Comparison of ENCODE assay signal across 30 cellular contexts in genomic region chr14:30196861-30197260, GRCh38.
"Had no signal": no experiment of that assay in that cellular context is flagged by ENCODE, and none has a peak within 500 bp of the region (broad histone marks: within the 10 kb centered on the region; RNA-seq: fewer than 3 reads in every experiment).

No MANE protein-coding gene starts in this region.

- H3K4me1 Mint-ChIP-seq: naive thymus-derived CD8-positive, alpha-beta T cell; nephron progenitor cell; stimulated activated memory B cell treated with anti-CD40 and anti-IgM and Interleukin-4, amounts not matched to agents 10 μg/mL and 1 μg/mL and 100 μg/mL, for 72 hours; stimulated activated naive CD8-positive, alpha-beta T cell treated with anti-CD3 and anti-CD28 coated beads, Interleukin-15, amount 100 ng/mL, for 72 hours had no signal

- H3K79me2 ChIP-seq: hepatocyte had no signal

- DNase-seq: heart right ventricle; kidney glomerular epithelial cell; left cardiac atrium; left ventricle myocardium superior; lower lobe of right lung; mammary epithelial cell; mesendoderm; naive thymus-derived CD8-positive, alpha-beta T cell; nephron progenitor cell; occipital lobe; ovary; right lobe of liver; small intestine; spleen; stimulated activated CD4-positive, alpha-beta T cell treated with anti-CD3 and anti-CD28 coated beads, Interleukin-4, amount 100 ng/mL, for 4 hours; stimulated activated CD8-positive, alpha-beta memory T cell treated with anti-CD3 and anti-CD28 coated beads, Interleukin-4, amount 100 ng/mL, for 48 hours; stimulated activated naive CD4-positive, alpha-beta T cell treated with Interleukin-2 at 50 U/mL for 16 hours; stimulated activated naive CD8-positive, alpha-beta T cell treated with anti-CD3 and anti-CD28 coated beads, Interleukin-15, amount 100 ng/mL, for 72 hours; substantia nigra; uterus had no signal

- H3K27me3 Mint-ChIP-seq: progenitor cell of endocrine pancreas; stimulated activated memory B cell treated with anti-CD40 and anti-IgM and Interleukin-4, amounts not matched to agents 10 μg/mL and 1 μg/mL and 100 μg/mL, for 72 hours; stimulated activated naive CD8-positive, alpha-beta T cell treated with anti-CD3 and anti-CD28 coated beads, Interleukin-15, amount 100 ng/mL, for 72 hours; type B pancreatic cell had no signal

- H2AFZ ChIP-seq: hepatocyte, neural progenitor cell had no signal

- H3K9ac ChIP-seq: neural progenitor cell had no signal

- H3K9me3 Mint-ChIP-seq: mesothelial cell of epicardium, nephron progenitor cell, neural progenitor cell, type B pancreatic cell had no signal

- H3K27me3 ChIP-seq: heart right ventricle, hepatocyte, neural progenitor cell, neutrophil, ovary, right atrium auricular region, right lobe of liver, spleen, tibial nerve, uterus had no signal

- H3K4me3 ChIP-seq: heart right ventricle, hepatocyte, lower lobe of right lung, neural progenitor cell, ovary, right atrium auricular region, right lobe of liver, spleen, tibial nerve, uterus had no signal

- H3K4me3 Mint-ChIP-seq: mesothelial cell of epicardium; naive thymus-derived CD8-positive, alpha-beta T cell; nephron progenitor cell; neural progenitor cell; stimulated activated memory B cell treated with anti-CD40 and anti-IgM and Interleukin-4, amounts not matched to agents 10 μg/mL and 1 μg/mL and 100 μg/mL, for 72 hours; stimulated activated naive CD8-positive, alpha-beta T cell treated with anti-CD3 and anti-CD28 coated beads, Interleukin-15, amount 100 ng/mL, for 72 hours; type B pancreatic cell had no signal

- H3K27ac Mint-ChIP-seq: naive thymus-derived CD8-positive, alpha-beta T cell; nephron progenitor cell; neural progenitor cell; progenitor cell of endocrine pancreas; stimulated activated memory B cell treated with anti-CD40 and anti-IgM and Interleukin-4, amounts not matched to agents 10 μg/mL and 1 μg/mL and 100 μg/mL, for 72 hours; stimulated activated naive CD8-positive, alpha-beta T cell treated with anti-CD3 and anti-CD28 coated beads, Interleukin-15, amount 100 ng/mL, for 72 hours; type B pancreatic cell had no signal

- H3K4me2 ChIP-seq: hepatocyte, neural progenitor cell had no signal

- H3K27ac ChIP-seq: heart right ventricle, hepatocyte, lower lobe of right lung, neural progenitor cell, neutrophil, ovary, right atrium auricular region, right lobe of liver, spleen, tibial nerve, uterus had no signal

- H3K36me3 ChIP-seq: heart right ventricle, lower lobe of right lung, neural progenitor cell, neutrophil, ovary, right atrium auricular region, right lobe of liver, spleen, tibial nerve, uterus had no signal

- ATAC-seq: heart right ventricle; left cardiac atrium; left lobe of liver; left ventricle myocardium superior; lower lobe of right lung; naive thymus-derived CD8-positive, alpha-beta T cell; right lobe of liver; stimulated activated naive CD8-positive, alpha-beta T cell treated with anti-CD3 and anti-CD28 coated beads, Interleukin-15, amount 100 ng/mL, for 72 hours had no signal

- H3K36me3 Mint-ChIP-seq: mesothelial cell of epicardium; naive thymus-derived CD8-positive, alpha-beta T cell; neural progenitor cell; stimulated activated memory B cell treated with anti-CD40 and anti-IgM and Interleukin-4, amounts not matched to agents 10 μg/mL and 1 μg/mL and 100 μg/mL, for 72 hours; type B pancreatic cell had no signal

- H3K9me3 ChIP-seq: heart right ventricle, lower lobe of right lung, neutrophil, ovary, right atrium auricular region, right lobe of liver, tibial nerve, uterus had no signal

- H3K4me1 ChIP-seq: heart right ventricle, lower lobe of right lung, neural progenitor cell, right atrium auricular region, right lobe of liver, spleen had no signal
